ENCODE assay signal across 9 cellular contexts in genomic region chr3:151875759-151876158, GRCh38. TPM values are rescaled to one million over a fixed set of nuclear protein-coding genes. Genes with fewer than 3 reads are reported as not detected.
DNase-seq lines count a peak whose midpoint lies in the region; ATAC-seq and TF ChIP-seq lines count a peak whose summit lies in the region.
"Had no signal": no experiment of that assay in that cellular context is flagged by ENCODE, and none has a peak within 500 bp of the region (broad histone marks: within the 10 kb centered on the region; RNA-seq: fewer than 3 reads in every experiment).

No MANE protein-coding gene starts in this region.

- no peak overlapping the region for H3K4me2 ChIP-seq in PC-9
- peak overlapping the region; percentile 42 for H3K4me2 ChIP-seq in osteoblast (ENCODE audit: insufficient read depth, low read length)

- H3K27me3 Mint-ChIP-seq in progenitor cell of endocrine pancreas (no peaks in the 10 kb centered on the region), glutamatergic neuron (ENCODE audit: unreplicated experiment) (no peaks in the 10 kb centered on the region)

- TF ChIP-seq CTCF in PC-9 (conservative IDR thresholded peaks at IDR 0.05) (no peak), osteoblast (IDR thresholded peaks at IDR 0.05; ENCODE audit: extremely low read depth, low read depth, low read length) (no peak), progenitor cell of endocrine pancreas (IDR thresholded peaks at IDR 0.05; ENCODE audit: unreplicated experiment) (no peak), glutamatergic neuron (IDR thresholded peaks at IDR 0.05; ENCODE audit: partially characterized antibody, unreplicated experiment) (no peak)

- H3K27ac ChIP-seq in PC-9 = no peak overlapping the region
- no peak overlapping the region for H3K27ac ChIP-seq in osteoblast (ENCODE audit: low read depth, low read length)

- H2AFZ ChIP-seq in PC-9 = peak overlapping the region; percentile 9; the same call in 1 of the 2 replicates
- H2AFZ ChIP-seq in osteoblast (ENCODE audit: low read length) = peak overlapping the region; percentile 77

- H3K4me1 Mint-ChIP-seq in progenitor cell of endocrine pancreas (ENCODE audit: low read depth) (peaks cover 8% of the 10 kb centered on the region), glutamatergic neuron (ENCODE audit: low read depth, unreplicated experiment) (no peaks in the 10 kb centered on the region)

- H3K27ac Mint-ChIP-seq in progenitor cell of endocrine pancreas (no peak overlapping the region), glutamatergic neuron (ENCODE audit: unreplicated experiment) (no peak overlapping the region)

- no peak for DNase-seq in PC-9
- no peak for DNase-seq in osteoblast (ENCODE audit: insufficient read length, low spot score, missing footprints)
- no peak for DNase-seq in activated CD4-positive, alpha-beta T cell treated with anti-CD3 and anti-CD28 coated beads, Interleukin-2, amount 50 U/mL, for 4 hours
- DNase-seq in progenitor cell of endocrine pancreas (ENCODE audit: low spot score, unreplicated experiment) = no peak
- DNase-seq in glutamatergic neuron = no peak
- no peak for DNase-seq in NCI-H1092 treated with DMSO at 0.1 percent for 48 hours (lab: John Stamatoyannopoulos, UW)

- no peaks in the 10 kb centered on the region for H3K9me3 ChIP-seq in PC-9 (ENCODE audit: insufficient read depth, low read depth)
- H3K9me3 ChIP-seq in osteoblast (ENCODE audit: low read depth, low read length) = no peaks in the 10 kb centered on the region

- H3K4me3 Mint-ChIP-seq in progenitor cell of endocrine pancreas (ENCODE audit: low read depth) = no peak overlapping the region
- H3K4me3 Mint-ChIP-seq in glutamatergic neuron (ENCODE audit: unreplicated experiment) = no peak overlapping the region

- POLR2A ChIA-PET in PC-9 (lab: Charles Lee; ENCODE audit: unreplicated experiment) = interaction anchor here (0.5 to 0.6 kb wide), 3 partner anchors 35 to 501 kb away, joined by 3 to 4 read pairs (median 4); partner anchors contain the start of gene MBNL1

- CTCF ChIA-PET in PC-9 (lab: Charles Lee) = interaction anchor here (0.6 kb wide), 1 partner anchor 38 kb away, joined by 5 read pairs; no protein-coding TSS in a partner anchor

- H3K9me3 Mint-ChIP-seq in progenitor cell of endocrine pancreas (ENCODE audit: low read depth) (no peaks in the 10 kb centered on the region), glutamatergic neuron (ENCODE audit: unreplicated experiment) (no peaks in the 10 kb centered on the region)

- H4K20me1 ChIP-seq in PC-9 (ENCODE audit: insufficient read depth) (no peaks in the 10 kb centered on the region), osteoblast (ENCODE audit: insufficient read depth, low read length) (no peaks in the 10 kb centered on the region)

- H3K4me3 ChIP-seq in PC-9 (no peak overlapping the region), osteoblast (ENCODE audit: insufficient read depth, low read length) (no peak overlapping the region)

- H3F3A ChIP-seq in PC-9 (ENCODE audit: insufficient read depth, low read depth) = no peaks in the 10 kb centered on the region

- intact Hi-C loops in PC-9 (cut with micrococcal nuclease; ENCODE audit: unreplicated experiment) = no loop called here

- no peaks in the 10 kb centered on the region for H3K79me2 ChIP-seq in PC-9 (ENCODE audit: low read depth)
- H3K79me2 ChIP-seq in osteoblast (ENCODE audit: insufficient read depth, low read length) = no peaks in the 10 kb centered on the region

- H3K36me3 ChIP-seq in PC-9 (ENCODE audit: low read depth) = no peaks in the 10 kb centered on the region
- no peaks in the 10 kb centered on the region for H3K36me3 ChIP-seq in osteoblast (ENCODE audit: insufficient read depth, low read length)

- peaks cover 8% of the 10 kb centered on the region; the same call in 1 of the 2 replicates for H3K4me1 ChIP-seq in PC-9 (replicated peaks; ENCODE audit: insufficient read depth)
- peaks cover 16% of the 10 kb centered on the region for H3K4me1 ChIP-seq in osteoblast (ENCODE audit: insufficient read depth, low read length)

- ATAC-seq in GM19043 (IDR thresholded peaks at IDR 0.05; ENCODE audit: low read depth, unreplicated experiment) (peak; percentile 70), HG02970 (IDR thresholded peaks at IDR 0.05; ENCODE audit: low FRiP score, unreplicated experiment) (peak; percentile 71)

- no peaks in the 10 kb centered on the region for H3K27me3 ChIP-seq in PC-9 (ENCODE audit: insufficient read depth, low read depth)
- H3K27me3 ChIP-seq in osteoblast (ENCODE audit: insufficient read depth, low read length) = no peaks in the 10 kb centered on the region

- H3K9me2 ChIP-seq in PC-9 (ENCODE audit: insufficient read depth) = no peaks in the 10 kb centered on the region

- BruUV-seq in PC-9 (replicated peaks; lab: Mats Ljungman, UMichigan) = no TSS peak

- H3K36me3 Mint-ChIP-seq in progenitor cell of endocrine pancreas (ENCODE audit: insufficient read depth) = no peaks in the 10 kb centered on the region
- no peaks in the 10 kb centered on the region for H3K36me3 Mint-ChIP-seq in glutamatergic neuron (ENCODE audit: unreplicated experiment)

RNA-seq across cellular contexts. Expression of gene SUCNR1, which starts 2.3 kb away (rescaled TPM):
- total RNA-seq in PC-9 (2021) = not detected in 2 replicates
- total RNA-seq in osteoblast = under 0.01 TPM in 1 of 2 replicates, not detected in the other
- total RNA-seq in progenitor cell of endocrine pancreas = 0.07 and 0.16 TPM in 2 replicates
- total RNA-seq in glutamatergic neuron (ENCODE audit: unreplicated experiment) = not detected
- total RNA-seq: osteocyte had no signal
